In genomic region chr11:59641156-59641555, GRCh38 we compare ENCODE assay signal across 20 cellular contexts.
"Had no signal": no experiment of that assay in that cellular context is flagged by ENCODE, and none has a peak within 500 bp of the region (broad histone marks: within the 10 kb centered on the region; RNA-seq: fewer than 3 reads in every experiment).

No MANE protein-coding gene starts in this region.

- H3K4me3 Mint-ChIP-seq: activated naive CD8-positive, alpha-beta T cell treated with anti-CD3 and anti-CD28 coated beads, Interleukin-2, amount 50 U/mL, for 24 hours; endodermal cell; memory B cell; naive thymus-derived CD8-positive, alpha-beta T cell had no signal

- H3K9me3 Mint-ChIP-seq: activated naive CD8-positive, alpha-beta T cell treated with anti-CD3 and anti-CD28 coated beads, Interleukin-2, amount 50 U/mL, for 24 hours; memory B cell; naive thymus-derived CD8-positive, alpha-beta T cell had no signal

- H3K4me1 Mint-ChIP-seq: activated naive CD8-positive, alpha-beta T cell treated with anti-CD3 and anti-CD28 coated beads, Interleukin-2, amount 50 U/mL, for 24 hours; endodermal cell had no signal

- H3K27me3 Mint-ChIP-seq: activated naive CD8-positive, alpha-beta T cell treated with anti-CD3 and anti-CD28 coated beads, Interleukin-2, amount 50 U/mL, for 24 hours; memory B cell; naive thymus-derived CD8-positive, alpha-beta T cell had no signal

- H3K27ac Mint-ChIP-seq: activated naive CD8-positive, alpha-beta T cell treated with anti-CD3 and anti-CD28 coated beads, Interleukin-2, amount 50 U/mL, for 24 hours; endodermal cell; memory B cell had no signal

- DNase-seq: activated CD4-positive, alpha-beta T cell treated with anti-CD3 and anti-CD28 coated beads, Interleukin-2, amount 50 U/mL, for 1 hour; activated CD8-positive, alpha-beta memory T cell treated with anti-CD3 and anti-CD28 coated beads for 24 hours; activated naive CD4-positive, alpha-beta T cell; activated naive CD8-positive, alpha-beta T cell treated with anti-CD3 and anti-CD28 coated beads, Interleukin-2, amount 50 U/mL, for 24 hours; aorta; dermis blood vessel endothelial cell; endodermal cell; erythroblast; hippocampal formation; left ventricle myocardium superior; naive thymus-derived CD8-positive, alpha-beta T cell; retina; stimulated activated CD4-positive, alpha-beta T cell treated with anti-CD3 and anti-CD28 coated beads, Interleukin-4, amount 100 ng/mL, for 24 hours; stimulated activated naive CD4-positive, alpha-beta T cell; substantia nigra; T-helper 9 cell; transverse colon had no signal

- H3K4me3 ChIP-seq: transverse colon, vagina had no signal

- ATAC-seq: activated CD4-positive, CD25-positive, alpha-beta regulatory T cell treated with anti-CD3 and anti-CD28 coated beads, Interleukin-2, amount 50 U/mL, for 24 hours; activated naive CD8-positive, alpha-beta T cell treated with anti-CD3 and anti-CD28 coated beads, Interleukin-2, amount 50 U/mL, for 24 hours; left ventricle myocardium superior; naive thymus-derived CD8-positive, alpha-beta T cell had no signal
